23 cellular contexts compared by ENCODE assay signal in genomic region chr3:78863294-78864203, GRCh38.
"Had no signal": no experiment of that assay in that cellular context is flagged by ENCODE, and none has a peak within 500 bp of the region (broad histone marks: within the 10 kb centered on the region; RNA-seq: fewer than 3 reads in every experiment).

No MANE protein-coding gene starts in this region.

- DNase-seq: cortex of kidney; dorsolateral prefrontal cortex; effector memory CD8-positive, alpha-beta T cell; erythroblast; glutamatergic neuron; immature natural killer cell; left ventricle myocardium inferior; lower lobe of right lung; midbrain; psoas muscle; retina; right lobe of liver; stimulated activated CD4-positive, alpha-beta T cell treated with anti-CD3 and anti-CD28 coated beads, Interleukin-4, amount 100 ng/mL, for 1 hour; stimulated activated CD8-positive, alpha-beta memory T cell treated with anti-CD3 and anti-CD28 coated beads, Interleukin-4, amount 100 ng/mL, for 48 hours; stimulated activated naive CD8-positive, alpha-beta T cell treated with anti-CD3 and anti-CD28 coated beads, Interleukin-15, Interleukin-2, amounts not matched to agents 100 U/mL and 50 U/mL, for 24 hours; thyroid gland had no signal

- H3K27ac Mint-ChIP-seq: effector memory CD8-positive, alpha-beta T cell; immature natural killer cell; memory B cell; natural killer cell treated with Interleukin-12 subunit alpha and Interleukin-12 subunit beta and Interleukin-15 and Interleukin-18, amount 100 ng/mL, for 72 hours; stimulated activated effector memory CD8-positive, alpha-beta T cell treated with anti-CD3 and anti-CD28 coated beads, Interleukin-12 subunit alpha, Interleukin-12 subunit beta, amount 100 ng/mL, for 72 hours; type B pancreatic cell had no signal

- H3K4me1 ChIP-seq: gastroesophageal sphincter, lower lobe of right lung, right lobe of liver, suprapubic skin, thyroid gland had no signal

- ATAC-seq: effector memory CD8-positive, alpha-beta T cell; gastroesophageal sphincter; lower lobe of right lung; natural killer cell treated with Interleukin-12 subunit alpha and Interleukin-12 subunit beta and Interleukin-15 and Interleukin-18, amount 100 ng/mL, for 72 hours; psoas muscle; stimulated activated effector memory CD8-positive, alpha-beta T cell treated with anti-CD3 and anti-CD28 coated beads, Interleukin-12 subunit alpha, Interleukin-12 subunit beta, amount 100 ng/mL, for 72 hours; stimulated activated naive CD8-positive, alpha-beta T cell treated with anti-CD3 and anti-CD28 coated beads, Interleukin-15, Interleukin-2, amounts not matched to agents 100 U/mL and 50 U/mL, for 24 hours had no signal

- H3K4me3 ChIP-seq: dorsolateral prefrontal cortex, gastroesophageal sphincter, left ventricle myocardium inferior, lower lobe of right lung, psoas muscle, right lobe of liver, suprapubic skin, thyroid gland had no signal

- H3K4me1 Mint-ChIP-seq: immature natural killer cell; memory B cell; stimulated activated effector memory CD8-positive, alpha-beta T cell treated with anti-CD3 and anti-CD28 coated beads, Interleukin-12 subunit alpha, Interleukin-12 subunit beta, amount 100 ng/mL, for 72 hours had no signal

- H3K27ac ChIP-seq: dorsolateral prefrontal cortex, gastroesophageal sphincter, left ventricle myocardium inferior, lower lobe of right lung, neutrophil, psoas muscle, right lobe of liver, suprapubic skin, thyroid gland had no signal

- H3K4me3 Mint-ChIP-seq: effector memory CD8-positive, alpha-beta T cell; immature natural killer cell; memory B cell; natural killer cell treated with Interleukin-12 subunit alpha and Interleukin-12 subunit beta and Interleukin-15 and Interleukin-18, amount 100 ng/mL, for 72 hours; stimulated activated effector memory CD8-positive, alpha-beta T cell treated with anti-CD3 and anti-CD28 coated beads, Interleukin-12 subunit alpha, Interleukin-12 subunit beta, amount 100 ng/mL, for 72 hours; type B pancreatic cell had no signal

- H3K36me3 Mint-ChIP-seq: immature natural killer cell; memory B cell; stimulated activated effector memory CD8-positive, alpha-beta T cell treated with anti-CD3 and anti-CD28 coated beads, Interleukin-12 subunit alpha, Interleukin-12 subunit beta, amount 100 ng/mL, for 72 hours had no signal

- H3K27me3 Mint-ChIP-seq: effector memory CD8-positive, alpha-beta T cell; memory B cell; natural killer cell treated with Interleukin-12 subunit alpha and Interleukin-12 subunit beta and Interleukin-15 and Interleukin-18, amount 100 ng/mL, for 72 hours had no signal

- H3K9me3 ChIP-seq: gastroesophageal sphincter, left ventricle myocardium inferior, lower lobe of right lung, neutrophil, psoas muscle, right lobe of liver, suprapubic skin, thyroid gland had no signal

- H3K27me3 ChIP-seq: dorsolateral prefrontal cortex, gastroesophageal sphincter, neutrophil, right lobe of liver, suprapubic skin, thyroid gland had no signal

- H3K36me3 ChIP-seq: gastroesophageal sphincter, left ventricle myocardium inferior, lower lobe of right lung, neutrophil, right lobe of liver, suprapubic skin, thyroid gland had no signal
